8 cellular contexts compared by ENCODE assay signal in genomic region chr1:244861683-244862082, GRCh38. TPM values are rescaled to one million over a fixed set of nuclear protein-coding genes. Genes with fewer than 3 reads are reported as not detected.
DNase-seq lines count a peak whose midpoint lies in the region; ATAC-seq and TF ChIP-seq lines count a peak whose summit lies in the region.

No MANE protein-coding gene starts in this region.

- H3K27ac Mint-ChIP-seq in stimulated activated naive CD8-positive, alpha-beta T cell treated with anti-CD3 and anti-CD28 coated beads, Interleukin-15, Interleukin-2, amounts not matched to agents 100 ng/mL and 50 ng/mL, for 24 hours = peak overlapping the region; percentile 77

- peaks cover 2% of the 10 kb centered on the region for H3K79me1 ChIP-seq in mesendoderm (ENCODE audit: low read length)

- no peaks in the 10 kb centered on the region for H3K9me3 ChIP-seq in body of pancreas

- no peak overlapping the region for H3K18ac ChIP-seq in mesendoderm (ENCODE audit: low read length)

- no peak overlapping the region for H3K4ac ChIP-seq in mesendoderm (ENCODE audit: low read depth, low read length)

- peak overlapping the region; percentile 97 for H3K4me3 Mint-ChIP-seq in stimulated activated naive CD8-positive, alpha-beta T cell treated with anti-CD3 and anti-CD28 coated beads, Interleukin-15, Interleukin-2, amounts not matched to agents 100 ng/mL and 50 ng/mL, for 24 hours

- no peak for ATAC-seq in stimulated activated naive CD8-positive, alpha-beta T cell treated with anti-CD3 and anti-CD28 coated beads, Interleukin-15, Interleukin-2, amounts not matched to agents 100 U/mL and 50 U/mL, for 24 hours
- no peak for ATAC-seq in body of pancreas

- peaks cover 12 to 28% of the 10 kb centered on the region in 2 donors for H3K36me3 ChIP-seq in body of pancreas (replicated peaks in 1 of 2; ENCODE audit: insufficient read depth in 1 of 2, low read depth in 2 of 2)
- H3K36me3 ChIP-seq in mesendoderm (ENCODE audit: control insufficient read depth, insufficient read depth, low read length) = peaks cover 13% of the 10 kb centered on the region

- TF ChIP-seq CTCF in body of pancreas (IDR thresholded peaks at IDR 0.05) = no peak

- no peak overlapping the region for H4K5ac ChIP-seq in mesendoderm (ENCODE audit: low read length)

- peak overlapping the region; percentile 81 for H3K56ac ChIP-seq in mesendoderm (ENCODE audit: low read length)

- intact Hi-C loops in body of pancreas (cut with DNase I) = no loop called here

- peak overlapping the region in 1 of 2 donors; percentile 47 for H3K4me3 ChIP-seq in body of pancreas
- H3K4me3 ChIP-seq in mesendoderm (ENCODE audit: low read length) = peak overlapping the region; percentile 83

- peaks cover 69% of the 10 kb centered on the region for H3K36me3 Mint-ChIP-seq in stimulated activated naive CD8-positive, alpha-beta T cell treated with anti-CD3 and anti-CD28 coated beads, Interleukin-15, Interleukin-2, amounts not matched to agents 100 ng/mL and 50 ng/mL, for 24 hours (ENCODE audit: low read depth)

- H3K23ac ChIP-seq in mesendoderm (ENCODE audit: low read length) = no peak overlapping the region

- peaks cover 70% of the 10 kb centered on the region for H3K4me1 Mint-ChIP-seq in stimulated activated naive CD8-positive, alpha-beta T cell treated with anti-CD3 and anti-CD28 coated beads, Interleukin-15, Interleukin-2, amounts not matched to agents 100 ng/mL and 50 ng/mL, for 24 hours (ENCODE audit: low read depth)

- H3K27me3 ChIP-seq in body of pancreas (no peaks in the 10 kb centered on the region), mesendoderm (ENCODE audit: insufficient read depth, low read length, poor library complexity) (no peaks in the 10 kb centered on the region)

- no peaks in the 10 kb centered on the region for H3K9me3 Mint-ChIP-seq in stimulated activated naive CD8-positive, alpha-beta T cell treated with anti-CD3 and anti-CD28 coated beads, Interleukin-15, Interleukin-2, amounts not matched to agents 100 ng/mL and 50 ng/mL, for 24 hours

- 0 to 1% methylated on average over 2 of the region's 2 CpGs for WGBS in body of pancreas, 2 donors
- WGBS in mesendoderm (ENCODE audit: extremely low coverage, insufficient coverage, low lambda C conversion rate) = no CpG with 5 or more reads among the region's 2 CpGs

- peaks cover 66% of the 10 kb centered on the region for H3K79me2 ChIP-seq in mesendoderm (ENCODE audit: control insufficient read depth, insufficient read depth, low read length)

- H2BK15ac ChIP-seq in mesendoderm (replicated peaks; ENCODE audit: low read depth) = no peak overlapping the region

- peak overlapping the region; percentile 73 for H3K9ac ChIP-seq in mesendoderm (ENCODE audit: low read length)

- H3K4me1 ChIP-seq in body of pancreas = peaks cover 59% of the 10 kb centered on the region
- no peaks in the 10 kb centered on the region for H3K4me1 ChIP-seq in mesendoderm (ENCODE audit: control insufficient read depth, low read depth, low read length)

- H2AK5ac ChIP-seq in mesendoderm (ENCODE audit: low read length) = no peak overlapping the region

- no peak overlapping the region for H2BK120ac ChIP-seq in mesendoderm (ENCODE audit: low read depth, low read length)

- no peak overlapping the region for H4K8ac ChIP-seq in mesendoderm (ENCODE audit: low read depth, low read length)

- no peak for DNase-seq in stimulated activated naive CD8-positive, alpha-beta T cell treated with anti-CD3 and anti-CD28 coated beads, Interleukin-15, Interleukin-2, amounts not matched to agents 100 U/mL and 50 U/mL, for 24 hours
- DNase-seq in body of pancreas (no peak), mesendoderm (no peak), NCI-H524 treated with DMSO at 0.1 percent for 48 hours (lab: John Stamatoyannopoulos, UW) (no peak), AG08395 (ENCODE audit: low spot score) (no peak), dedifferentiated amniotic fluid mesenchymal stem cell (ENCODE audit: extremely low spot score) (no peak)
- DNase-seq in effector CD4-positive, alpha-beta T cell = no peak

- no peak overlapping the region for H2BK5ac ChIP-seq in mesendoderm (ENCODE audit: low read length)

- no peaks in the 10 kb centered on the region for H3K27me3 Mint-ChIP-seq in stimulated activated naive CD8-positive, alpha-beta T cell treated with anti-CD3 and anti-CD28 coated beads, Interleukin-15, Interleukin-2, amounts not matched to agents 100 ng/mL and 50 ng/mL, for 24 hours

- H3K27ac ChIP-seq in body of pancreas (peak overlapping the region in 3 of 4 donors; percentile 99 to 100 (median 100)), mesendoderm (ENCODE audit: low read depth, low read length) (no peak overlapping the region)

- TF ChIP-seq POLR2A in body of pancreas (IDR thresholded peaks at IDR 0.05) = no peak

- H3K4me2 ChIP-seq in mesendoderm (ENCODE audit: low read length) = peak overlapping the region; percentile 88

RNA-seq across cellular contexts. Expression of gene HNRNPU, which starts 2.7 kb away (rescaled TPM):
- total RNA-seq in body of pancreas = 100 to 1,000 TPM; 201 to 294 TPM
- polyA plus RNA-seq in mesendoderm (2013, experiment 1 of 2) = 569 TPM
- 555 TPM for polyA plus RNA-seq in mesendoderm (2013, experiment 2 of 2)

RNA-seq across cellular contexts. Expression of gene COX20, which starts 26.2 kb away (rescaled TPM):
- total RNA-seq in body of pancreas = 10 to 100 TPM; 13.2 to 35.3 TPM
- 62.4 TPM for polyA plus RNA-seq in mesendoderm (2013, experiment 1 of 2)
- polyA plus RNA-seq in mesendoderm (2013, experiment 2 of 2) = 64.0 TPM
